Comparison of ENCODE assay signal across 26 cellular contexts in the genomic region with DNA sequence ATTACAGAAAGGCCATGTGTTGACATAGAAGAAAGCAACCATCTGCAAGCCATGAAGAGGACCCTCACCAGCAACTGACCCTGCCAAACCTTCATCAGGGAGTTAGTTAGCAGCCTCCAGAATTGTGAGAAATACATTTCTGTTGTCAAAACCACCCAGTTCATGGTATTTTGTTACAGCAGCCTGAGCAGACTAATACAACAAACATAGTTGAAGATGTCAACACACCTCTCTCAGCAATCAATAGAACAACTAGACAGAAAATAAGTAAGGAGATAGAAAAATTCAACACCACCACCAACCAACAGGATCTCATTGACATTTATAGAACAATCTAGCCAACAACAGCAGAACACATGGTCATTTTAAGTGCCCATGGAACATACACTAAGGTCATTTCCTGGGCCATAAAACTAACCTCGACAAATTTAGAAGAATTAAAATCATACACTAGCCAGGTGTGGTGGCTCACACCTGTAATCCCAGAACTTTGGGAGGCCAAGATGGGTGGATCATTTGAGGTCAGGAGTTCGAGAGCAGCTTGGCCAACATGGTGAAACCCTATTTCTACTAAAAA. TPM values are rescaled to one million over a fixed set of nuclear protein-coding genes. Genes with fewer than 3 reads are reported as not detected.
"Had no signal": no experiment of that assay in that cellular context is flagged by ENCODE, and none has a peak within 500 bp of the region (broad histone marks: within the 10 kb centered on the region; RNA-seq: fewer than 3 reads in every experiment).

No MANE protein-coding gene starts in this region.

- H3K27ac ChIP-seq: gastrocnemius medialis, left lung, neural progenitor cell, prostate gland, right atrium auricular region, skin epidermis, testis, tibial artery, upper lobe of left lung had no signal

- H2AFZ ChIP-seq: neural progenitor cell had no signal

- FAIRE-seq: endometrium, kidney, urothelium cell line had no signal

- H3K4me3 ChIP-seq: gastrocnemius medialis, left lung, neural progenitor cell, prostate gland, right atrium auricular region, skin epidermis, testis, tibial artery, upper lobe of left lung had no signal

- DNase-seq: cortex of kidney; effector memory CD8-positive, alpha-beta T cell; foreskin fibroblast; gastrocnemius medialis; head of caudate nucleus; kidney; left lung; naive thymus-derived CD4-positive, alpha-beta T cell; nucleus accumbens; stimulated activated CD4-positive, alpha-beta T cell treated with anti-CD3 and anti-CD28 coated beads, Interleukin-15, amount 100 ng/mL, for 24 hours; stimulated activated CD4-positive, alpha-beta T cell treated with anti-CD3 and anti-CD28 coated beads, Interleukin-2, amount 100 ng/mL, for 48 hours; stimulated activated naive CD4-positive, alpha-beta T cell; substantia nigra; testis; tibial artery; upper lobe of left lung had no signal

- H3K4me1 ChIP-seq: gastrocnemius medialis, left lung, neural progenitor cell, prostate gland, right atrium auricular region, testis, tibial artery, upper lobe of left lung had no signal

- H3K27me3 ChIP-seq: gastrocnemius medialis, left lung, neural progenitor cell, right atrium auricular region, testis, tibial artery, upper lobe of left lung had no signal

- H3K9ac ChIP-seq: neural progenitor cell had no signal

- H3K36me3 ChIP-seq: gastrocnemius medialis, left lung, neural progenitor cell, prostate gland, right atrium auricular region, tibial artery, upper lobe of left lung had no signal

- H3K9me3 Mint-ChIP-seq: effector memory CD8-positive, alpha-beta T cell had no signal

- H3K4me1 Mint-ChIP-seq: neural progenitor cell had no signal

- H3K9me3 ChIP-seq: prostate gland, testis, tibial artery had no signal

- H3K4me2 ChIP-seq: neural progenitor cell had no signal

- H3K27ac Mint-ChIP-seq: effector memory CD8-positive, alpha-beta T cell; naive thymus-derived CD4-positive, alpha-beta T cell; nephron; neural progenitor cell had no signal

- H3K4me3 Mint-ChIP-seq: effector memory CD8-positive, alpha-beta T cell; naive thymus-derived CD4-positive, alpha-beta T cell; nephron; neural progenitor cell had no signal

- ATAC-seq: effector memory CD8-positive, alpha-beta T cell; gastrocnemius medialis; left lung; naive thymus-derived CD4-positive, alpha-beta T cell had no signal

RNA-seq across cellular contexts. Expression of gene TCP11, which starts 32.7 kb away (rescaled TPM):
- total RNA-seq: cardiac septum; lung microvascular endothelial cell; mesenteric fat pad; naive thymus-derived CD4-positive, alpha-beta T cell; right atrium auricular region had no signal
- polyA plus RNA-seq: naive thymus-derived CD4-positive, alpha-beta T cell had no signal
